In the genomic region with DNA sequence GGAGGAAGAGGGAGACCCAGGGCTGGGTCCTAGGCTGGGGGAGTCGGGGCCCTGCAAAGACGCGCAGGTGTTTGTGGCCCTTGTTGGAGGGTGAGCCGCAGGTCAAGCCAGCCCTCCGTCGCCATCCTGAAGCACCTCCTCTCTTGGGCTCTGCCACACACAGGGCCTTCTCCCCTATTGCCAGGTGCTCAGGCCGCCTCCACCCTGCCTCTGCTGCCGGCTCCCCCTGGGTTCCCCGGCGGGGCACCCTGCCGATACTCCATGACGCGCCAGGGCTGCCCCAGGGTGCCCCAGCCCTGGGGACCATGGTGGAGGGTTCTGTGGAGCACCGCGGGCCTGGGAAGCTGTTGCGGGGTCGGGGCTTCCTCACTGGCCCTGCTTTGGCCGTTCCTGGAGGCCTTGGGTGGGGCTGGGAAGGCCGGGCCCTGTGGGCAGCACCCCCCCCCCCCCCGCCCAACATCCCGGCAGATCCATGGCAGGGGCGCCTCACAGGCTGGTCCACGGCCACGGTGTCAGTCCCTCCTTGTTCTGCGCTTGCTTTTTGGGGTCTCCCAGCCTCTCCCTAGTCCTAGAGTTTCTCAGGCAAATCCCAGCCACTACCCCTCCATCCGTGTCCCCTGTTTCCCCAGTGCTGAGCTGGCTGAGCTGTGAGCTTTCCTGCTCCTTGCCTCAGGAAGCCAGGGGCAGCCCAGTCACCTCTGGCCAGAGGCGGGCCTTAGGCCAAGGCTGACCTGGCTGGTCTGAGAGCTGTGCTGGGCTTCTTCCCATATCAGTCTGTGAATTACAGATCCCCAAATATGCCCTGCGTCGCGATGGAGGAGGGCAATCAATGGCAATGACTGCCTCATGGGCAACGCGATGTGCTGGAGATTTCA, we compare ENCODE assay signal across 1 cellular context.
TF ChIP-seq lines count a peak whose summit lies in the region.

No MANE protein-coding gene starts in this region.

TF ChIP-seq in GM23338, 12 proteins besides CTCF, POLR2A, EP300 and RAD21 (continued from another document):
- no peak for TF ChIP-seq ZNF462 (CRISPR knock-in tag; IDR thresholded peaks at IDR 0.05)
